8 cellular contexts compared by ENCODE assay signal in genomic region chr1:169483500-169483966, GRCh38. TPM values are rescaled to one million over a fixed set of nuclear protein-coding genes. Genes with fewer than 3 reads are reported as not detected.
DNase-seq lines count a peak whose midpoint lies in the region; ATAC-seq, FAIRE-seq and TF ChIP-seq lines count a peak whose summit lies in the region.

No MANE protein-coding gene starts in this region.

- H3K9me3 ChIP-seq in endothelial cell of umbilical vein (replicated peaks; ENCODE audit: control insufficient read depth, insufficient read depth, low read length) (no peaks in the 10 kb centered on the region), osteoblast (ENCODE audit: low read depth, low read length) (no peaks in the 10 kb centered on the region)

- CTCF ChIA-PET in endothelial cell of umbilical vein (lab: Charles Lee), result interaction anchor here (1.1 to 2.3 kb wide), 4 partner anchors 13 to 63 kb away, joined by 3 to 11 read pairs (median 4); no protein-coding TSS in a partner anchor

- no TSS peak for BruUV-seq in endothelial cell of umbilical vein (replicated peaks; lab: Mats Ljungman, UMichigan)

- H3K4me1 ChIP-seq in endothelial cell of umbilical vein (ENCODE audit: control insufficient read depth, extremely low read depth, insufficient read depth, low read length) (peaks cover 31% of the 10 kb centered on the region), osteoblast (ENCODE audit: insufficient read depth, low read length) (peaks cover 30% of the 10 kb centered on the region)

- dilution Hi-C loops in endothelial cell of umbilical vein (cut with MboI; ENCODE audit: extremely low pct_ligation_motif_present, low sequenced_read_pairs), result no loop called here

- H2AFZ ChIP-seq in endothelial cell of umbilical vein (ENCODE audit: low read depth, low read length) (no peak overlapping the region), osteoblast (ENCODE audit: low read length) (no peak overlapping the region)

- H3K27me3 ChIP-seq in endothelial cell of umbilical vein (ENCODE audit: control insufficient read depth in 2 of 2, insufficient read depth in 2 of 2, low read length in 2 of 2), result no peaks in the 10 kb centered on the region
- no peaks in the 10 kb centered on the region for H3K27me3 ChIP-seq in osteoblast (ENCODE audit: insufficient read depth, low read length)

- no peaks in the 10 kb centered on the region for H3K36me3 ChIP-seq in endothelial cell of umbilical vein (ENCODE audit: control insufficient read depth in 2 of 2, extremely low read depth in 1 of 2, insufficient read depth in 2 of 2, low read length in 2 of 2)
- H3K36me3 ChIP-seq in osteoblast (ENCODE audit: insufficient read depth, low read length), result no peaks in the 10 kb centered on the region

- peak overlapping the region; percentile 83 for H3K4me2 ChIP-seq in endothelial cell of umbilical vein (ENCODE audit: insufficient read depth, low read length)
- peak overlapping the region; percentile 95 for H3K4me2 ChIP-seq in osteoblast (ENCODE audit: insufficient read depth, low read length)

- no peaks in the 10 kb centered on the region for H3K9me1 ChIP-seq in endothelial cell of umbilical vein (replicated peaks; ENCODE audit: control insufficient read depth, extremely low read depth, insufficient read depth, low read length)

- peak; percentile 39 for DNase-seq in Daoy (ENCODE audit: low read depth)
- peak; percentile 35 for DNase-seq in NCI-H526 treated with DMSO at 0.1 percent for 48 hours (lab: John Stamatoyannopoulos, UW)
- no peak for DNase-seq in endothelial cell of umbilical vein (ENCODE audit: low read depth, low spot score)
- no peak for DNase-seq in osteoblast (ENCODE audit: insufficient read length, low spot score, missing footprints)
- DNase-seq in NCI-H1930 (lab: John Stamatoyannopoulos, UW), result no peak
- DNase-seq in RCC 7860 (ENCODE audit: low spot score), result no peak

- ATAC-seq in HG02973 (IDR thresholded peaks at IDR 0.05; ENCODE audit: unreplicated experiment) (no peak), GM18907 (IDR thresholded peaks at IDR 0.05; ENCODE audit: unreplicated experiment) (no peak)

- H4K20me1 ChIP-seq in endothelial cell of umbilical vein (replicated peaks; ENCODE audit: control insufficient read depth, extremely low read depth, insufficient read depth, low read length) (no peaks in the 10 kb centered on the region), osteoblast (ENCODE audit: insufficient read depth, low read length) (peaks cover 6% of the 10 kb centered on the region)

- H3K4me3 ChIP-seq in endothelial cell of umbilical vein (replicated peaks in 1 of 3; ENCODE audit: insufficient read depth in 1 of 3, low read depth in 1 of 3, low read length in 3 of 3), result no peak overlapping the region
- H3K4me3 ChIP-seq in osteoblast (ENCODE audit: insufficient read depth, low read length), result no peak overlapping the region

- TF ChIP-seq CTCF in endothelial cell of umbilical vein (IDR thresholded peaks at IDR 0.05; ENCODE audit: extremely low read depth in 1 of 2, insufficient read depth in 1 of 2, low read depth in 1 of 2, low read length in 2 of 2) (no peak), osteoblast (IDR thresholded peaks at IDR 0.05; ENCODE audit: extremely low read depth, low read depth, low read length) (no peak)

- POLR2A ChIA-PET in endothelial cell of umbilical vein (lab: Charles Lee), result no interaction called here

- H3K27ac ChIP-seq in endothelial cell of umbilical vein (ENCODE audit: insufficient read depth, low read depth, low read length) (no peak overlapping the region), osteoblast (ENCODE audit: low read depth, low read length) (no peak overlapping the region)

- no peak overlapping the region for H3K9ac ChIP-seq in endothelial cell of umbilical vein (replicated peaks; ENCODE audit: extremely low read depth, insufficient read depth, low read length)

- TF ChIP-seq POLR2A in endothelial cell of umbilical vein (IDR thresholded peaks at IDR 0.05; ENCODE audit: low read depth, low read length), result no peak

- intact Hi-C loops in endothelial cell of umbilical vein (cut with micrococcal nuclease), result no loop called here

- FAIRE-seq in endothelial cell of umbilical vein (lab: Jason Lieb, UNC) (no peak), RCC 7860 (lab: Jason Lieb, UNC) (no peak)

- H3K79me2 ChIP-seq in endothelial cell of umbilical vein (ENCODE audit: control insufficient read depth, insufficient read depth, low read length) (peaks cover 52% of the 10 kb centered on the region), osteoblast (ENCODE audit: insufficient read depth, low read length) (peaks cover 57% of the 10 kb centered on the region)

TF ChIP-seq in endothelial cell of umbilical vein, 7 proteins besides CTCF, POLR2A, EP300 and RAD21:
- TF ChIP-seq POLR2AphosphoS5 (IDR thresholded peaks at IDR 0.05; ENCODE audit: insufficient read depth, low read depth, low read length) (no peak), MAX (IDR thresholded peaks at IDR 0.05; ENCODE audit: insufficient read depth, insufficient read length) (no peak), FOS (IDR thresholded peaks at IDR 0.05; ENCODE audit: borderline replicate concordance, insufficient read depth, low read length) (no peak), GATA2 (IDR thresholded peaks at IDR 0.05; ENCODE audit: insufficient read depth, insufficient read length, low read depth, low read length) (no peak), EZH2 (IDR thresholded peaks at IDR 0.05; ENCODE audit: borderline replicate concordance, low read depth, low read length, severe bottlenecking) (no peak), JUN (IDR thresholded peaks at IDR 0.05; ENCODE audit: borderline replicate concordance, insufficient read depth, insufficient read length, low read depth) (no peak), MYC (IDR thresholded peaks at IDR 0.05; ENCODE audit: low read depth, low read length) (no peak)
TF ChIP-seq in endothelial cell of umbilical vein: peak in this region for 0.

RNA-seq across cellular contexts. Expression of gene SLC19A2, which starts 2.2 kb away (rescaled TPM):
- 9.8 and 11.3 TPM in 2 replicates for total RNA-seq in Daoy (2014; rRNA removed; shearing (Covaris generic))
- 5.4 and 7.0 TPM in 2 replicates for total RNA-seq in endothelial cell of umbilical vein
- polyA plus RNA-seq in endothelial cell of umbilical vein, result 5.2 and 5.3 TPM in 2 replicates
- polyA plus RNA-seq in endothelial cell of umbilical vein (2011; cell fraction: cytosol; rRNA removed), result 3.3 and 4.0 TPM in 2 replicates
- polyA plus RNA-seq in endothelial cell of umbilical vein (2011; cell fraction: nucleus; rRNA removed), result 8.8 and 10.5 TPM in 2 replicates
- polyA plus RNA-seq in endothelial cell of umbilical vein (2012), result 4.1 and 5.6 TPM in 2 replicates
- polyA minus RNA-seq in endothelial cell of umbilical vein, result 13.5 and 13.9 TPM in 2 replicates
- polyA minus RNA-seq in endothelial cell of umbilical vein (2011; cell fraction: cytosol; rRNA and poly(A)+ RNA removed), result 24.2 TPM
- 9.4 and 14.5 TPM in 2 replicates for polyA minus RNA-seq in endothelial cell of umbilical vein (2011; cell fraction: nucleus; rRNA and poly(A)+ RNA removed)
- 8.5 and 10.5 TPM in 2 replicates for total RNA-seq in osteoblast

RNA-seq across cellular contexts. Expression of gene CCDC181, which starts 56.3 kb away (rescaled TPM):
- total RNA-seq in Daoy (2014; rRNA removed; shearing (Covaris generic)), result 8.5 and 10.1 TPM in 2 replicates
- total RNA-seq in endothelial cell of umbilical vein, result 0.18 and 0.78 TPM in 2 replicates
- 0.11 and 0.22 TPM in 2 replicates for polyA plus RNA-seq in endothelial cell of umbilical vein
- polyA plus RNA-seq in endothelial cell of umbilical vein (2011; cell fraction: cytosol; rRNA removed), result 0.34 and 0.48 TPM in 2 replicates
- polyA plus RNA-seq in endothelial cell of umbilical vein (2011; cell fraction: nucleus; rRNA removed), result not detected in 2 replicates
- polyA plus RNA-seq in endothelial cell of umbilical vein (2012), result 0.46 TPM in 1 of 2 replicates, not detected in the other
- polyA minus RNA-seq in endothelial cell of umbilical vein, result not detected in 2 replicates
- polyA minus RNA-seq in endothelial cell of umbilical vein (2011; cell fraction: cytosol; rRNA and poly(A)+ RNA removed), result not detected
- polyA minus RNA-seq in endothelial cell of umbilical vein (2011; cell fraction: nucleus; rRNA and poly(A)+ RNA removed), result 0.29 TPM in 1 of 2 replicates, not detected in the other
- total RNA-seq in osteoblast, result 0.29 and 0.36 TPM in 2 replicates

Comparison
In these comparisons a context has a peak if more than half of its experiments do, and no peak if none do; other contexts are left out.
1. DNase-seq: peak in Daoy (single experiment) and NCI-H526 treated with DMSO at 0.1 percent for 48 hours (single experiment); none in endothelial cell of umbilical vein (single experiment), osteoblast (single experiment), NCI-H1930 (0 of 2) and RCC 7860 (single experiment).